Comparison of ENCODE assay signal across 1 cellular context in the genomic region with DNA sequence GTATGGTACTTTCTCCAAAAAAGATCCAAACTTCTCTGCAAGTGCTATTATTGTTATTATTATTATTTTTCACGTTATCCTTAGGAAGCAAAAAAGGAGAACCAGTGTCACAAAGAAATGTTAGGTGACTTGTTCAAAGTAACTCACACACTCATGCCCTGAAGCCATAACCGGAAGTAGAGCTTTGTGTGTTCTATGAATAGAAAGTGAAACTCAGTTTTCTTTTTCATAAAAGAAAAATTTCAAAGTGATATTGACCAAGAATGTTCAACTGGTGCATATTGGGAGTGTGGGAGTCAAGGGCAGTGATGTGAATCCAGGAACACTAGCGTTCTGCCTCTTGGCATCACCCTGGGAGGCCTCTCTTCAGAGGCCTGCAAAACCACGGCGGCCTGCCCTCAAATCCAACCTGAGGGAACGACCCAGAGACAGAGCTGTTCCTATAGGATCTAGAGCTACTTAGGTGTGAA.
TF ChIP-seq lines count a peak whose summit lies in the region.

No MANE protein-coding gene starts in this region.

TF ChIP-seq in K562, 482 proteins besides CTCF, POLR2A, EP300 and RAD21 (continued from another document and continues in another):
- TF ChIP-seq, protein P1, sequence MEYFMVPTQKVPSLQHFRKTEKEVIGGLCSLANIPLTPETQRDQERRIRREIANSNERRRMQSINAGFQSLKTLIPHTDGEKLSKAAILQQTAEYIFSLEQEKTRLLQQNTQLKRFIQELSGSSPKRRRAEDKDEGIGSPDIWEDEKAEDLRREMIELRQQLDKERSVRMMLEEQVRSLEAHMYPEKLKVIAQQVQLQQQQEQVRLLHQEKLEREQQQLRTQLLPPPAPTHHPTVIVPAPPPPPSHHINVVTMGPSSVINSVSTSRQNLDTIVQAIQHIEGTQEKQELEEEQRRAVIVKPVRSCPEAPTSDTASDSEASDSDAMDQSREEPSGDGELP (CRISPR knock-in tag; IDR thresholded peaks at IDR 0.05; ENCODE audit: borderline replicate concordance) = no peak
- TF ChIP-seq, protein P2, sequence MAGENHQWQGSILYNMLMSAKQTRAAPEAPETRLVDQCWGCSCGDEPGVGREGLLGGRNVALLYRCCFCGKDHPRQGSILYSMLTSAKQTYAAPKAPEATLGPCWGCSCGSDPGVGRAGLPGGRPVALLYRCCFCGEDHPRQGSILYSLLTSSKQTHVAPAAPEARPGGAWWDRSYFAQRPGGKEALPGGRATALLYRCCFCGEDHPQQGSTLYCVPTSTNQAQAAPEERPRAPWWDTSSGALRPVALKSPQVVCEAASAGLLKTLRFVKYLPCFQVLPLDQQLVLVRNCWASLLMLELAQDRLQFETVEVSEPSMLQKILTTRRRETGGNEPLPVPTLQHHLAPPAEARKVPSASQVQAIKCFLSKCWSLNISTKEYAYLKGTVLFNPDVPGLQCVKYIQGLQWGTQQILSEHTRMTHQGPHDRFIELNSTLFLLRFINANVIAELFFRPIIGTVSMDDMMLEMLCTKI (IDR thresholded peaks at IDR 0.05; ENCODE audit: partially characterized antibody) = no peak
- TF ChIP-seq GTF2E2 (tag; IDR thresholded peaks at IDR 0.05) (peak; percentile 48), ZC3H4 (CRISPR knock-in tag; IDR thresholded peaks at IDR 0.05; ENCODE audit: borderline replicate concordance) (no peak), EHMT2 (IDR thresholded peaks at IDR 0.05) (no peak), KLF6 (CRISPR knock-in tag; IDR thresholded peaks at IDR 0.05; ENCODE audit: borderline replicate concordance) (peak; percentile 57; the same call in 1 of the 2 replicates), POLR2G (IDR thresholded peaks at IDR 0.05; ENCODE audit: low read depth, low read length) (no peak), ZNF699 (CRISPR knock-in tag; IDR thresholded peaks at IDR 0.05; ENCODE audit: insufficient replicate concordance) (no peak), TAF7 (tag; IDR thresholded peaks at IDR 0.05) (peak; percentile 56), FOXK1 (CRISPR knock-in tag; IDR thresholded peaks at IDR 0.05; ENCODE audit: borderline replicate concordance) (no peak), SIN3B (IDR thresholded peaks at IDR 0.05; ENCODE audit: low read depth) (no peak), ZNF274 (IDR thresholded peaks at IDR 0.05; ENCODE audit: borderline replicate concordance, low read depth, low read length) (no peak), MAZ (CRISPR knock-in tag; conservative IDR thresholded peaks at IDR 0.05 in 1 of 2, IDR thresholded peaks at IDR 0.05 in 1 of 2) (peak in 1 of 2 experiments; percentile 49; a peak in 2 of 4 replicates), HMGN3 (IDR thresholded peaks at IDR 0.05; ENCODE audit: borderline replicate concordance, extremely low read depth, insufficient read length, low read depth, low read length) (no peak), NRF1 (conservative IDR thresholded peaks at IDR 0.05 in 1 of 2, IDR thresholded peaks at IDR 0.05 in 1 of 2) (no peak), TRIM28 (IDR thresholded peaks at IDR 0.05) (no peak), GATA2 (CRISPR knock-in tag; IDR thresholded peaks at IDR 0.05) (no peak), TAF1 (IDR thresholded peaks at IDR 0.05; ENCODE audit: control insufficient read depth, extremely low read depth, insufficient read depth, low read length, severe bottlenecking) (no peak), RFX1 (IDR thresholded peaks at IDR 0.05) (no peak), CREB1 (IDR thresholded peaks at IDR 0.05) (no peak), CREB1 (CRISPR knock-in tag; IDR thresholded peaks at IDR 0.05) (no peak), ZNF133 (CRISPR knock-in tag; IDR thresholded peaks at IDR 0.05) (no peak), NR4A1 (CRISPR knock-in tag; IDR thresholded peaks at IDR 0.05) (no peak), NR4A1 (tag; IDR thresholded peaks at IDR 0.05) (peak; percentile 81; the same call in 1 of the 2 replicates), BCL6 (CRISPR knock-in tag; IDR thresholded peaks at IDR 0.05) (peak; percentile 74; the same call in 1 of the 2 replicates), NCOR1 (IDR thresholded peaks at IDR 0.05) (no peak), SP1 (CRISPR knock-in tag; IDR thresholded peaks at IDR 0.05) (no peak)
- TF ChIP-seq, protein P3, sequence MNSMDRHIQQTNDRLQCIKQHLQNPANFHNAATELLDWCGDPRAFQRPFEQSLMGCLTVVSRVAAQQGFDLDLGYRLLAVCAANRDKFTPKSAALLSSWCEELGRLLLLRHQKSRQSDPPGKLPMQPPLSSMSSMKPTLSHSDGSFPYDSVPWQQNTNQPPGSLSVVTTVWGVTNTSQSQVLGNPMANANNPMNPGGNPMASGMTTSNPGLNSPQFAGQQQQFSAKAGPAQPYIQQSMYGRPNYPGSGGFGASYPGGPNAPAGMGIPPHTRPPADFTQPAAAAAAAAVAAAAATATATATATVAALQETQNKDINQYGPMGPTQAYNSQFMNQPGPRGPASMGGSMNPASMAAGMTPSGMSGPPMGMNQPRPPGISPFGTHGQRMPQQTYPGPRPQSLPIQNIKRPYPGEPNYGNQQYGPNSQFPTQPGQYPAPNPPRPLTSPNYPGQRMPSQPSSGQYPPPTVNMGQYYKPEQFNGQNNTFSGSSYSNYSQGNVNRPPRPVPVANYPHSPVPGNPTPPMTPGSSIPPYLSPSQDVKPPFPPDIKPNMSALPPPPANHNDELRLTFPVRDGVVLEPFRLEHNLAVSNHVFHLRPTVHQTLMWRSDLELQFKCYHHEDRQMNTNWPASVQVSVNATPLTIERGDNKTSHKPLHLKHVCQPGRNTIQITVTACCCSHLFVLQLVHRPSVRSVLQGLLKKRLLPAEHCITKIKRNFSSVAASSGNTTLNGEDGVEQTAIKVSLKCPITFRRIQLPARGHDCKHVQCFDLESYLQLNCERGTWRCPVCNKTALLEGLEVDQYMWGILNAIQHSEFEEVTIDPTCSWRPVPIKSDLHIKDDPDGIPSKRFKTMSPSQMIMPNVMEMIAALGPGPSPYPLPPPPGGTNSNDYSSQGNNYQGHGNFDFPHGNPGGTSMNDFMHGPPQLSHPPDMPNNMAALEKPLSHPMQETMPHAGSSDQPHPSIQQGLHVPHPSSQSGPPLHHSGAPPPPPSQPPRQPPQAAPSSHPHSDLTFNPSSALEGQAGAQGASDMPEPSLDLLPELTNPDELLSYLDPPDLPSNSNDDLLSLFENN (IDR thresholded peaks at IDR 0.05; ENCODE audit: low read depth in 2 of 2, low read length in 2 of 2) = no peak
- TF ChIP-seq, protein P4, sequence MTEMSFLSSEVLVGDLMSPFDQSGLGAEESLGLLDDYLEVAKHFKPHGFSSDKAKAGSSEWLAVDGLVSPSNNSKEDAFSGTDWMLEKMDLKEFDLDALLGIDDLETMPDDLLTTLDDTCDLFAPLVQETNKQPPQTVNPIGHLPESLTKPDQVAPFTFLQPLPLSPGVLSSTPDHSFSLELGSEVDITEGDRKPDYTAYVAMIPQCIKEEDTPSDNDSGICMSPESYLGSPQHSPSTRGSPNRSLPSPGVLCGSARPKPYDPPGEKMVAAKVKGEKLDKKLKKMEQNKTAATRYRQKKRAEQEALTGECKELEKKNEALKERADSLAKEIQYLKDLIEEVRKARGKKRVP (CRISPR knock-in tag; IDR thresholded peaks at IDR 0.05) = peak; percentile 63; the same call in 1 of the 2 replicates
- TF ChIP-seq, protein P5, sequence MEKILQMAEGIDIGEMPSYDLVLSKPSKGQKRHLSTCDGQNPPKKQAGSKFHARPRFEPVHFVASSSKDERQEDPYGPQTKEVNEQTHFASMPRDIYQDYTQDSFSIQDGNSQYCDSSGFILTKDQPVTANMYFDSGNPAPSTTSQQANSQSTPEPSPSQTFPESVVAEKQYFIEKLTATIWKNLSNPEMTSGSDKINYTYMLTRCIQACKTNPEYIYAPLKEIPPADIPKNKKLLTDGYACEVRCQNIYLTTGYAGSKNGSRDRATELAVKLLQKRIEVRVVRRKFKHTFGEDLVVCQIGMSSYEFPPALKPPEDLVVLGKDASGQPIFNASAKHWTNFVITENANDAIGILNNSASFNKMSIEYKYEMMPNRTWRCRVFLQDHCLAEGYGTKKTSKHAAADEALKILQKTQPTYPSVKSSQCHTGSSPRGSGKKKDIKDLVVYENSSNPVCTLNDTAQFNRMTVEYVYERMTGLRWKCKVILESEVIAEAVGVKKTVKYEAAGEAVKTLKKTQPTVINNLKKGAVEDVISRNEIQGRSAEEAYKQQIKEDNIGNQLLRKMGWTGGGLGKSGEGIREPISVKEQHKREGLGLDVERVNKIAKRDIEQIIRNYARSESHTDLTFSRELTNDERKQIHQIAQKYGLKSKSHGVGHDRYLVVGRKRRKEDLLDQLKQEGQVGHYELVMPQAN (IDR thresholded peaks at IDR 0.05; ENCODE audit: borderline replicate concordance) = no peak
- TF ChIP-seq, protein P6, sequence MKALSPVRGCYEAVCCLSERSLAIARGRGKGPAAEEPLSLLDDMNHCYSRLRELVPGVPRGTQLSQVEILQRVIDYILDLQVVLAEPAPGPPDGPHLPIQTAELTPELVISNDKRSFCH (CRISPR knock-in tag; IDR thresholded peaks at IDR 0.05) = no peak; the same call in 1 of the 2 replicates
- TF ChIP-seq, protein P6 (tag; IDR thresholded peaks at IDR 0.05) = peak; percentile 85
- TF ChIP-seq, protein P7, sequence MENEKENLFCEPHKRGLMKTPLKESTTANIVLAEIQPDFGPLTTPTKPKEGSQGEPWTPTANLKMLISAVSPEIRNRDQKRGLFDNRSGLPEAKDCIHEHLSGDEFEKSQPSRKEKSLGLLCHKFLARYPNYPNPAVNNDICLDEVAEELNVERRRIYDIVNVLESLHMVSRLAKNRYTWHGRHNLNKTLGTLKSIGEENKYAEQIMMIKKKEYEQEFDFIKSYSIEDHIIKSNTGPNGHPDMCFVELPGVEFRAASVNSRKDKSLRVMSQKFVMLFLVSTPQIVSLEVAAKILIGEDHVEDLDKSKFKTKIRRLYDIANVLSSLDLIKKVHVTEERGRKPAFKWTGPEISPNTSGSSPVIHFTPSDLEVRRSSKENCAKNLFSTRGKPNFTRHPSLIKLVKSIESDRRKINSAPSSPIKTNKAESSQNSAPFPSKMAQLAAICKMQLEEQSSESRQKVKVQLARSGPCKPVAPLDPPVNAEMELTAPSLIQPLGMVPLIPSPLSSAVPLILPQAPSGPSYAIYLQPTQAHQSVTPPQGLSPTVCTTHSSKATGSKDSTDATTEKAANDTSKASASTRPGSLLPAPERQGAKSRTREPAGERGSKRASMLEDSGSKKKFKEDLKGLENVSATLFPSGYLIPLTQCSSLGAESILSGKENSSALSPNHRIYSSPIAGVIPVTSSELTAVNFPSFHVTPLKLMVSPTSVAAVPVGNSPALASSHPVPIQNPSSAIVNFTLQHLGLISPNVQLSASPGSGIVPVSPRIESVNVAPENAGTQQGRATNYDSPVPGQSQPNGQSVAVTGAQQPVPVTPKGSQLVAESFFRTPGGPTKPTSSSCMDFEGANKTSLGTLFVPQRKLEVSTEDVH (IDR thresholded peaks at IDR 0.05; ENCODE audit: low read depth, partially characterized antibody) = no peak
- TF ChIP-seq, protein P8, sequence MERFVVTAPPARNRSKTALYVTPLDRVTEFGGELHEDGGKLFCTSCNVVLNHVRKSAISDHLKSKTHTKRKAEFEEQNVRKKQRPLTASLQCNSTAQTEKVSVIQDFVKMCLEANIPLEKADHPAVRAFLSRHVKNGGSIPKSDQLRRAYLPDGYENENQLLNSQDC (CRISPR knock-in tag; IDR thresholded peaks at IDR 0.05) = no peak
- TF ChIP-seq, protein P9, sequence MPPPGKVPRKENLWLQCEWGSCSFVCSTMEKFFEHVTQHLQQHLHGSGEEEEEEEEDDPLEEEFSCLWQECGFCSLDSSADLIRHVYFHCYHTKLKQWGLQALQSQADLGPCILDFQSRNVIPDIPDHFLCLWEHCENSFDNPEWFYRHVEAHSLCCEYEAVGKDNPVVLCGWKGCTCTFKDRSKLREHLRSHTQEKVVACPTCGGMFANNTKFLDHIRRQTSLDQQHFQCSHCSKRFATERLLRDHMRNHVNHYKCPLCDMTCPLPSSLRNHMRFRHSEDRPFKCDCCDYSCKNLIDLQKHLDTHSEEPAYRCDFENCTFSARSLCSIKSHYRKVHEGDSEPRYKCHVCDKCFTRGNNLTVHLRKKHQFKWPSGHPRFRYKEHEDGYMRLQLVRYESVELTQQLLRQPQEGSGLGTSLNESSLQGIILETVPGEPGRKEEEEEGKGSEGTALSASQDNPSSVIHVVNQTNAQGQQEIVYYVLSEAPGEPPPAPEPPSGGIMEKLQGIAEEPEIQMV (tag; conservative IDR thresholded peaks at IDR 0.05; ENCODE audit: low read depth) = no peak
- TF ChIP-seq, protein P10, sequence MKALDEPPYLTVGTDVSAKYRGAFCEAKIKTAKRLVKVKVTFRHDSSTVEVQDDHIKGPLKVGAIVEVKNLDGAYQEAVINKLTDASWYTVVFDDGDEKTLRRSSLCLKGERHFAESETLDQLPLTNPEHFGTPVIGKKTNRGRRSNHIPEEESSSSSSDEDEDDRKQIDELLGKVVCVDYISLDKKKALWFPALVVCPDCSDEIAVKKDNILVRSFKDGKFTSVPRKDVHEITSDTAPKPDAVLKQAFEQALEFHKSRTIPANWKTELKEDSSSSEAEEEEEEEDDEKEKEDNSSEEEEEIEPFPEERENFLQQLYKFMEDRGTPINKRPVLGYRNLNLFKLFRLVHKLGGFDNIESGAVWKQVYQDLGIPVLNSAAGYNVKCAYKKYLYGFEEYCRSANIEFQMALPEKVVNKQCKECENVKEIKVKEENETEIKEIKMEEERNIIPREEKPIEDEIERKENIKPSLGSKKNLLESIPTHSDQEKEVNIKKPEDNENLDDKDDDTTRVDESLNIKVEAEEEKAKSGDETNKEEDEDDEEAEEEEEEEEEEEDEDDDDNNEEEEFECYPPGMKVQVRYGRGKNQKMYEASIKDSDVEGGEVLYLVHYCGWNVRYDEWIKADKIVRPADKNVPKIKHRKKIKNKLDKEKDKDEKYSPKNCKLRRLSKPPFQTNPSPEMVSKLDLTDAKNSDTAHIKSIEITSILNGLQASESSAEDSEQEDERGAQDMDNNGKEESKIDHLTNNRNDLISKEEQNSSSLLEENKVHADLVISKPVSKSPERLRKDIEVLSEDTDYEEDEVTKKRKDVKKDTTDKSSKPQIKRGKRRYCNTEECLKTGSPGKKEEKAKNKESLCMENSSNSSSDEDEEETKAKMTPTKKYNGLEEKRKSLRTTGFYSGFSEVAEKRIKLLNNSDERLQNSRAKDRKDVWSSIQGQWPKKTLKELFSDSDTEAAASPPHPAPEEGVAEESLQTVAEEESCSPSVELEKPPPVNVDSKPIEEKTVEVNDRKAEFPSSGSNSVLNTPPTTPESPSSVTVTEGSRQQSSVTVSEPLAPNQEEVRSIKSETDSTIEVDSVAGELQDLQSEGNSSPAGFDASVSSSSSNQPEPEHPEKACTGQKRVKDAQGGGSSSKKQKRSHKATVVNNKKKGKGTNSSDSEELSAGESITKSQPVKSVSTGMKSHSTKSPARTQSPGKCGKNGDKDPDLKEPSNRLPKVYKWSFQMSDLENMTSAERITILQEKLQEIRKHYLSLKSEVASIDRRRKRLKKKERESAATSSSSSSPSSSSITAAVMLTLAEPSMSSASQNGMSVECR (CRISPR knock-in tag; IDR thresholded peaks at IDR 0.05) = no peak
- TF ChIP-seq, protein P11, sequence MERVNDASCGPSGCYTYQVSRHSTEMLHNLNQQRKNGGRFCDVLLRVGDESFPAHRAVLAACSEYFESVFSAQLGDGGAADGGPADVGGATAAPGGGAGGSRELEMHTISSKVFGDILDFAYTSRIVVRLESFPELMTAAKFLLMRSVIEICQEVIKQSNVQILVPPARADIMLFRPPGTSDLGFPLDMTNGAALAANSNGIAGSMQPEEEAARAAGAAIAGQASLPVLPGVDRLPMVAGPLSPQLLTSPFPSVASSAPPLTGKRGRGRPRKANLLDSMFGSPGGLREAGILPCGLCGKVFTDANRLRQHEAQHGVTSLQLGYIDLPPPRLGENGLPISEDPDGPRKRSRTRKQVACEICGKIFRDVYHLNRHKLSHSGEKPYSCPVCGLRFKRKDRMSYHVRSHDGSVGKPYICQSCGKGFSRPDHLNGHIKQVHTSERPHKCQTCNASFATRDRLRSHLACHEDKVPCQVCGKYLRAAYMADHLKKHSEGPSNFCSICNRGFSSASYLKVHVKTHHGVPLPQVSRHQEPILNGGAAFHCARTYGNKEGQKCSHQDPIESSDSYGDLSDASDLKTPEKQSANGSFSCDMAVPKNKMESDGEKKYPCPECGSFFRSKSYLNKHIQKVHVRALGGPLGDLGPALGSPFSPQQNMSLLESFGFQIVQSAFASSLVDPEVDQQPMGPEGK (CRISPR knock-in tag; IDR thresholded peaks at IDR 0.05; ENCODE audit: borderline replicate concordance) = no peak
